Comparison of ENCODE assay signal across 8 cellular contexts in genomic region chr19:10836478-10837325, GRCh38. TPM values are rescaled to one million over a fixed set of nuclear protein-coding genes. Genes with fewer than 3 reads are reported as not detected.
DNase-seq lines count a peak whose midpoint lies in the region; ATAC-seq and TF ChIP-seq lines count a peak whose summit lies in the region.

No MANE protein-coding gene starts in this region.

- no peak overlapping the region for H4K8ac ChIP-seq in mesendoderm (ENCODE audit: low read depth, low read length)

- POLR2A ChIA-PET in CD8-positive, alpha-beta T cell (lab: Charles Lee), result interaction anchor here (0.9 to 2.8 kb wide), 11 partner anchors 14 to 409 kb away, joined by 3 to 27 read pairs (median 4); partner anchors contain the start of genes CARM1, DNM2 and QTRT1

- no peak overlapping the region for H3K18ac ChIP-seq in mesendoderm (ENCODE audit: low read length)

- intact Hi-C loops in CD8-positive, alpha-beta T cell (cut with DNase I, micrococcal nuclease), result loop anchor here (1.0 to 2.0 kb wide), 7 partner anchors 28 to 503 kb away; partner anchors contain the start of genes CARM1 (in 2 of the 2), ILF3 (in 1 of the 2), QTRT1 (in 1 of the 2) and RAVER1 (in 1 of the 2)
- intact Hi-C loops in dorsolateral prefrontal cortex (cut with DNase I), result loop anchor here (2.0 to 5.0 kb wide), 3 partner anchors 30 to 119 kb away; partner anchors contain the start of genes CARM1 (in 1 of the 2) and DNM2 (in 1 of the 2)

- no peak overlapping the region for H2BK5ac ChIP-seq in mesendoderm (ENCODE audit: low read length)

- no peak overlapping the region for H2BK15ac ChIP-seq in mesendoderm (replicated peaks; ENCODE audit: low read depth)

- peaks cover 20% of the 10 kb centered on the region for H3K36me3 Mint-ChIP-seq in CD8-positive, alpha-beta T cell

- H3K4me1 ChIP-seq in CD8-positive, alpha-beta T cell (ENCODE audit: insufficient read depth, low read length), result peaks cover 14% of the 10 kb centered on the region
- no peaks in the 10 kb centered on the region for H3K4me1 ChIP-seq in mesendoderm (ENCODE audit: control insufficient read depth, low read depth, low read length)

- H4K5ac ChIP-seq in mesendoderm (ENCODE audit: low read length), result peak overlapping the region; percentile 0

- peaks cover 3% of the 10 kb centered on the region for H3K79me1 ChIP-seq in mesendoderm (ENCODE audit: low read length)

- no peaks in the 10 kb centered on the region for H3K79me2 ChIP-seq in mesendoderm (ENCODE audit: control insufficient read depth, insufficient read depth, low read length)

- CTCF ChIA-PET in CD8-positive, alpha-beta T cell (lab: Charles Lee), result interaction anchor here (0.6 to 4.1 kb wide), 9 partner anchors 14 to 257 kb away, joined by 3 to 32 read pairs (median 4); partner anchors contain the start of genes CARM1 and DNM2

- H3K4ac ChIP-seq in mesendoderm (ENCODE audit: low read depth, low read length), result no peak overlapping the region

- H3K27ac ChIP-seq in CD8-positive, alpha-beta T cell (ENCODE audit: low read depth, low read length), result peak overlapping the region; percentile 87
- H3K27ac ChIP-seq in dorsolateral prefrontal cortex (peak overlapping the region; percentile 88 to 100 (median 99)), mesendoderm (ENCODE audit: low read depth, low read length) (peak overlapping the region; percentile 96)

- H3K4me3 Mint-ChIP-seq in CD8-positive, alpha-beta T cell, result peak overlapping the region; percentile 98

- DNase-seq in CD8-positive, alpha-beta T cell, result peak in 5 of 7 experiments; percentile 59 to 87 (median 76)
- DNase-seq in H7 (no peak), NCI-H2171 (lab: John Stamatoyannopoulos, UW) (peak; percentile 87), dorsolateral prefrontal cortex (peak in 9 of 10 donors; percentile 75 to 90 (median 82)), mesendoderm (no peak)
- peak; percentile 63 to 72 for DNase-seq in stimulated activated CD8-positive, alpha-beta memory T cell treated with anti-CD3 and anti-CD28 coated beads, Interleukin-15, amount 100 ng/mL, for 4 hours (ENCODE audit: low read depth in 2 of 2)

- no peaks in the 10 kb centered on the region for H3K27me3 Mint-ChIP-seq in CD8-positive, alpha-beta T cell (ENCODE audit: low read depth)

- H3K4me3 ChIP-seq in CD8-positive, alpha-beta T cell (ENCODE audit: low read depth, low read length), result peak overlapping the region; percentile 96
- H3K4me3 ChIP-seq in H7 (ENCODE audit: insufficient read depth, low read depth, low read length) (peak overlapping the region; percentile 72), dorsolateral prefrontal cortex (peak overlapping the region; percentile 58 to 97 (median 83)), mesendoderm (ENCODE audit: low read length) (no peak overlapping the region)

- H3K27me3 ChIP-seq in CD8-positive, alpha-beta T cell (ENCODE audit: insufficient read depth, low read length), result no peaks in the 10 kb centered on the region
- H3K27me3 ChIP-seq in H7 (ENCODE audit: control insufficient read depth, insufficient read depth, low read length) (no peaks in the 10 kb centered on the region; the same call in 1 of the 2 replicates), dorsolateral prefrontal cortex (no peaks in the 10 kb centered on the region), mesendoderm (ENCODE audit: insufficient read depth, low read length, poor library complexity) (no peaks in the 10 kb centered on the region)

- peak overlapping the region; percentile 98 for H3K9ac ChIP-seq in mesendoderm (ENCODE audit: low read length)

- TF ChIP-seq CTCF in CD8-positive, alpha-beta T cell (IDR thresholded peaks at IDR 0.05), result no peak
- TF ChIP-seq CTCF in dorsolateral prefrontal cortex (IDR thresholded peaks at IDR 0.05 in 54 of 56, conservative IDR thresholded peaks at IDR 0.05 in 2 of 56; ENCODE audit: low read depth in 1 of 56, partially characterized antibody in 56 of 56), result peak in 8 of 56 donors; percentile 3 to 48 (median 12)

- H3K9me3 Mint-ChIP-seq in CD8-positive, alpha-beta T cell, result peaks cover 10% of the 10 kb centered on the region

- peak overlapping the region; percentile 100 for H3K56ac ChIP-seq in mesendoderm (ENCODE audit: low read length)

- peaks cover 4% of the 10 kb centered on the region for H3K36me3 ChIP-seq in CD8-positive, alpha-beta T cell (ENCODE audit: insufficient read depth, low read length)
- peaks cover 7% of the 10 kb centered on the region for H3K36me3 ChIP-seq in H7 (replicated peaks; ENCODE audit: control insufficient read depth, insufficient read depth, low read length)
- peaks cover 2% of the 10 kb centered on the region for H3K36me3 ChIP-seq in mesendoderm (ENCODE audit: control insufficient read depth, insufficient read depth, low read length)

- WGBS in mesendoderm (ENCODE audit: extremely low coverage, insufficient coverage, low lambda C conversion rate), result no CpG with 5 or more reads among the region's 38 CpGs

- H3K4me2 ChIP-seq in mesendoderm (ENCODE audit: low read length), result peak overlapping the region; percentile 4

- no peak overlapping the region for H2BK120ac ChIP-seq in mesendoderm (ENCODE audit: low read depth, low read length)

- peaks cover 9% of the 10 kb centered on the region for H3K4me1 Mint-ChIP-seq in CD8-positive, alpha-beta T cell (ENCODE audit: low read depth)

- no peaks in the 10 kb centered on the region for H3K9me3 ChIP-seq in CD8-positive, alpha-beta T cell (ENCODE audit: low read length)

- no peak overlapping the region for H3K23ac ChIP-seq in mesendoderm (ENCODE audit: low read length)

- peak overlapping the region; percentile 99 for H3K27ac Mint-ChIP-seq in CD8-positive, alpha-beta T cell

- H2AK5ac ChIP-seq in mesendoderm (ENCODE audit: low read length), result no peak overlapping the region

- ATAC-seq in CD8-positive, alpha-beta T cell, result peak; percentile 39
- peak; percentile 36 to 46 for ATAC-seq in activated CD4-positive, CD25-positive, alpha-beta regulatory T cell treated with anti-CD3 and anti-CD28 coated beads, Interleukin-2, amount 50 U/mL, for 24 hours
- no peak for ATAC-seq in HG03520 (IDR thresholded peaks at IDR 0.05; ENCODE audit: unreplicated experiment)

RNA-seq across cellular contexts. Expression of gene TMED1, which starts 0.7 kb away (rescaled TPM):
- total RNA-seq in CD8-positive, alpha-beta T cell, result 10 to 100 TPM in 1 of 2 experiments, 1 to 10 TPM in 1; 8.2 to 13.5 TPM
- 49.5 and 50.3 TPM in 2 replicates for total RNA-seq in H7 (2014; rRNA removed; shearing (Covaris generic))
- total RNA-seq in dorsolateral prefrontal cortex, result 10 to 100 TPM in 109 of 120 experiments, 1 to 10 TPM in 11; 7.7 to 25.1 (median 13.0) TPM
- 20.4 TPM for polyA plus RNA-seq in mesendoderm (2013, experiment 1 of 2)
- polyA plus RNA-seq in mesendoderm (2013, experiment 2 of 2), result 20.1 TPM

RNA-seq across cellular contexts. Expression of gene C19orf38, which starts 11.5 kb away (rescaled TPM):
- not detected for total RNA-seq in CD8-positive, alpha-beta T cell
- total RNA-seq in H7 (2014; rRNA removed; shearing (Covaris generic)), result 0.59 and 5.0 TPM in 2 replicates
- 1 to 10 TPM in 95 of 120 experiments, under 1 TPM in 20, not detected in 5; 0.36 to 6.0 (median 1.8) TPM for total RNA-seq in dorsolateral prefrontal cortex
- not detected for polyA plus RNA-seq in mesendoderm (2013, experiment 1 of 2)
- 0.03 TPM for polyA plus RNA-seq in mesendoderm (2013, experiment 2 of 2)

RNA-seq across cellular contexts. Expression of gene CARM1, which starts 34.7 kb away (rescaled TPM):
- total RNA-seq in CD8-positive, alpha-beta T cell, result 10 to 100 TPM; 18.1 to 21.3 TPM
- total RNA-seq in H7 (2014; rRNA removed; shearing (Covaris generic)), result 117 and 151 TPM in 2 replicates
- 10 to 100 TPM; 31.2 to 58.4 (median 45.9) TPM for total RNA-seq in dorsolateral prefrontal cortex
- 107 TPM for polyA plus RNA-seq in mesendoderm (2013, experiment 1 of 2)
- polyA plus RNA-seq in mesendoderm (2013, experiment 2 of 2), result 114 TPM

Comparison
In these comparisons a context has a peak if more than half of its experiments do, and no peak if none do; other contexts are left out.
1. DNase-seq: peak in CD8-positive, alpha-beta T cell (5 of 7), NCI-H2171 (single experiment), dorsolateral prefrontal cortex (9 of 10) and stimulated activated CD8-positive, alpha-beta memory T cell treated with anti-CD3 and anti-CD28 coated beads, Interleukin-15, amount 100 ng/mL, for 4 hours (2 of 2); none in H7 (single experiment) and mesendoderm (single experiment).
2. Peak in every context shown above with its lines, with median percentiles within 50 percentile points of each other: H3K27ac ChIP-seq.